ENCODE assay signal across 28 cellular contexts in genomic region chr1:159441360-159441759, GRCh38.
"Had no signal": no experiment of that assay in that cellular context is flagged by ENCODE, and none has a peak within 500 bp of the region (broad histone marks: within the 10 kb centered on the region; RNA-seq: fewer than 3 reads in every experiment).

No MANE protein-coding gene starts in this region.

- H3K9me3 Mint-ChIP-seq: activated CD4-positive, alpha-beta memory T cell treated with anti-CD3 and anti-CD28 coated beads, Interleukin-2, amount 10 ng/mL, durations not matched to agents 7 days and 5 days; activated CD4-positive, alpha-beta T cell treated with anti-CD3 and anti-CD28 coated beads, Interleukin-2, amount 10 ng/mL, durations not matched to agents 7 days and 5 days; activated T-cell treated with anti-CD3 and anti-CD28 coated beads, Interleukin-2, amount 50 U/mL, for 24 hours; effector memory CD8-positive, alpha-beta T cell; naive B cell; stimulated activated naive B cell treated with anti-CD40 and anti-IgM and Interleukin-4, amounts not matched to agents 10 μg/mL and 1 μg/mL and 100 μg/mL, for 72 hours; WTC11 had no signal

- H3K4me1 Mint-ChIP-seq: activated CD4-positive, alpha-beta memory T cell treated with anti-CD3 and anti-CD28 coated beads, Interleukin-2, amount 10 ng/mL, durations not matched to agents 7 days and 5 days; activated CD4-positive, alpha-beta T cell treated with anti-CD3 and anti-CD28 coated beads, Interleukin-2, amount 10 ng/mL, durations not matched to agents 7 days and 5 days; immature natural killer cell; mesothelial cell of epicardium; nephron progenitor cell; WTC11 had no signal

- H3K27ac Mint-ChIP-seq: activated CD4-positive, alpha-beta memory T cell treated with anti-CD3 and anti-CD28 coated beads, Interleukin-2, amount 10 ng/mL, durations not matched to agents 7 days and 5 days; activated CD4-positive, alpha-beta T cell treated with anti-CD3 and anti-CD28 coated beads, Interleukin-2, amount 10 ng/mL, durations not matched to agents 7 days and 5 days; activated T-cell treated with anti-CD3 and anti-CD28 coated beads, Interleukin-2, amount 50 U/mL, for 24 hours; effector memory CD8-positive, alpha-beta T cell; immature natural killer cell; mesothelial cell of epicardium; nephron progenitor cell; progenitor cell of endocrine pancreas; stimulated activated naive B cell treated with anti-CD40 and anti-IgM and Interleukin-4, amounts not matched to agents 10 μg/mL and 1 μg/mL and 100 μg/mL, for 72 hours; WTC11 had no signal

- DNase-seq: activated CD4-positive, alpha-beta memory T cell treated with anti-CD3 and anti-CD28 coated beads, Interleukin-2, amount 10 ng/mL, durations not matched to agents 7 days and 5 days; activated CD4-positive, alpha-beta T cell treated with anti-CD3 and anti-CD28 coated beads for 1 hour; activated CD4-positive, alpha-beta T cell treated with anti-CD3 and anti-CD28 coated beads, Interleukin-2, amount 10 ng/mL, durations not matched to agents 7 days and 5 days; activated CD8-positive, alpha-beta memory T cell treated with anti-CD3 and anti-CD28 coated beads, Interleukin-2, amount 50 U/mL, for 48 hours; activated gamma-delta T cell treated with Interleukin-2 at 50 U/mL for 16 hours; activated naive CD4-positive, alpha-beta T cell treated with anti-CD3 and anti-CD28 coated beads, Interleukin-2, amount 50 U/mL, for 16 hours; activated T-cell treated with anti-CD3 and anti-CD28 coated beads, Interleukin-2, amount 50 U/mL, for 24 hours; amniotic stem cell; brain microvascular endothelial cell; effector memory CD8-positive, alpha-beta T cell; head of caudate nucleus; immature natural killer cell; kidney; left colon; mammary epithelial cell; naive B cell; nephron progenitor cell; retina; small intestine; stimulated activated CD4-positive, alpha-beta T cell treated with anti-CD3 and anti-CD28 coated beads, Interleukin-1b, Interleukin-23, amount 100 ng/mL, for 48 hours; stimulated activated naive B cell treated with anti-CD40 and anti-IgM and Interleukin-4, amounts not matched to agents 10 μg/mL and 1 μg/mL and 100 μg/mL, for 72 hours; testis; transverse colon had no signal

- H3K27me3 Mint-ChIP-seq: activated CD4-positive, alpha-beta memory T cell treated with anti-CD3 and anti-CD28 coated beads, Interleukin-2, amount 10 ng/mL, durations not matched to agents 7 days and 5 days; progenitor cell of endocrine pancreas had no signal

- ATAC-seq: effector memory CD8-positive, alpha-beta T cell; gastroesophageal sphincter; left colon; sciatic nerve; WTC11 had no signal

- H3K4me3 Mint-ChIP-seq: activated CD4-positive, alpha-beta memory T cell treated with anti-CD3 and anti-CD28 coated beads, Interleukin-2, amount 10 ng/mL, durations not matched to agents 7 days and 5 days; activated CD4-positive, alpha-beta T cell treated with anti-CD3 and anti-CD28 coated beads, Interleukin-2, amount 10 ng/mL, durations not matched to agents 7 days and 5 days; activated T-cell treated with anti-CD3 and anti-CD28 coated beads, Interleukin-2, amount 50 U/mL, for 24 hours; effector memory CD8-positive, alpha-beta T cell; immature natural killer cell; mesothelial cell of epicardium; naive B cell; nephron progenitor cell; stimulated activated naive B cell treated with anti-CD40 and anti-IgM and Interleukin-4, amounts not matched to agents 10 μg/mL and 1 μg/mL and 100 μg/mL, for 72 hours; WTC11 had no signal

- H3K36me3 Mint-ChIP-seq: immature natural killer cell; mesothelial cell of epicardium; naive B cell; stimulated activated naive B cell treated with anti-CD40 and anti-IgM and Interleukin-4, amounts not matched to agents 10 μg/mL and 1 μg/mL and 100 μg/mL, for 72 hours; WTC11 had no signal
